Comparison of ENCODE assay signal across 35 cellular contexts in the genomic region with DNA sequence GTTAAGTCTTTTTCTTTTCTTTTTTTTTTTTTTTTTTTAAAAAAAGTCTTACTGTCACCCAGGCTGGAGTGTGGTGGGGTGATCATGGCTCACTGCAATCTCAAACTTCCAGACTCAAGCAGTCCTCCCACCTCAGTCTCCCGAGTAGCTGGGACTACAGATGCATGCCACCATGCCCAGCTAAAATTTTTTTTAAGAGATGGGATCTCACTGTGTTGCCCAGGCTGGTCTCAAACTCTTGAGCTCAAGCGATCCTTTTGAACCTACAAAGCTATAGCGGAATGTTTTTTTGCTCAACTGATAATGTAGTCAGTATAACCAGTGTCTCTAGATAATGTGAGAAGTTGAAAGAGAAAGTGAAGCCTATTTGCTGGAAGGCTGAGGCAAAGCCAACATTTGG.
"Had no signal": no experiment of that assay in that cellular context is flagged by ENCODE, and none has a peak within 500 bp of the region (broad histone marks: within the 10 kb centered on the region; RNA-seq: fewer than 3 reads in every experiment).

No MANE protein-coding gene starts in this region.

- DNase-seq: activated B cell treated with CpG ODN at 0.5 μM for 24 hours; activated CD4-positive, alpha-beta memory T cell treated with anti-CD3 and anti-CD28 coated beads for 36 hours; activated CD4-positive, alpha-beta T cell treated with anti-CD3 and anti-CD28 coated beads for 4 hours; activated CD4-positive, alpha-beta T cell treated with anti-CD3 and anti-CD28 coated beads, Interleukin-2, amount 10 ng/mL, durations not matched to agents 24 days and 14 days; activated CD4-positive, alpha-beta T cell treated with anti-CD3 and anti-CD28 coated beads, Interleukin-2, amount 50 U/mL, for 1 hour; activated CD4-positive, alpha-beta T cell treated with anti-CD3 and anti-CD28 coated beads, Interleukin-2, amount 50 U/mL, for 4 hours; activated CD4-positive, CD25-positive, alpha-beta regulatory T cell treated with anti-CD3 and anti-CD28 coated beads, Interleukin-2, amount 50 U/mL, for 72 hours; activated CD8-positive, alpha-beta memory T cell treated with anti-CD3 and anti-CD28 coated beads, Interleukin-2, amount 50 U/mL, for 4 hours; activated CD8-positive, alpha-beta T cell treated with anti-CD3 and anti-CD28 coated beads for 36 hours; activated effector memory CD4-positive, alpha-beta T cell treated with anti-CD3 and anti-CD28 coated beads, Interleukin-2, amount 50 U/mL, for 16 hours; activated gamma-delta T cell treated with Interleukin-2 at 50 U/mL for 16 hours; activated naive CD4-positive, alpha-beta T cell; activated naive CD4-positive, alpha-beta T cell treated with anti-CD3 and anti-CD28 coated beads for 36 hours; activated naive CD4-positive, alpha-beta T cell treated with anti-CD3 and anti-CD28 coated beads, Interleukin-2, amount 50 U/mL, for 16 hours; activated naive CD8-positive, alpha-beta T cell treated with anti-CD3 and anti-CD28 coated beads for 36 hours; activated T-cell treated with anti-CD3 and anti-CD28 coated beads for 4 hours; activated T-cell treated with anti-CD3 and anti-CD28 coated beads, Interleukin-2, amount 50 U/mL, for 1 hour; activated T-cell treated with anti-CD3 and anti-CD28 coated beads, Interleukin-2, amount 50 U/mL, for 4 hours; activated T-cell treated with anti-CD3 and anti-CD28 coated beads, Interleukin-2, amount 50 U/mL, for 72 hours; adrenal gland; amniotic stem cell; aorta; body of pancreas; brain microvascular endothelial cell; central memory CD4-positive, alpha-beta T cell; T-helper 1 cell; T-helper 2 cell; T-helper 9 cell; WERI-Rb-1 had no signal

- H3K27ac ChIP-seq: adrenal gland, body of pancreas, brain microvascular endothelial cell, breast epithelium, WERI-Rb-1 had no signal

- H3K36me3 ChIP-seq: adrenal gland, brain microvascular endothelial cell, breast epithelium, WERI-Rb-1 had no signal

- H3K4me1 Mint-ChIP-seq: activated T-helper 17 cell treated with anti-CD3 and anti-CD28 coated beads, Interleukin-2, amount 50 U/mL, for 72 hours had no signal

- ATAC-seq: activated CD8-positive, alpha-beta T cell treated with anti-CD3 and anti-CD28 coated beads for 36 hours; activated naive CD4-positive, alpha-beta T cell treated with anti-CD3 and anti-CD28 coated beads, Interleukin-2, amount 50 U/mL, for 72 hours; activated T-cell treated with anti-CD3 and anti-CD28 coated beads, Interleukin-2, amount 50 U/mL, for 4 hours; activated T-cell treated with anti-CD3 and anti-CD28 coated beads, Interleukin-2, amount 50 U/mL, for 72 hours; activated T-helper 17 cell treated with anti-CD3 and anti-CD28 coated beads, Interleukin-2, amount 50 U/mL, for 72 hours; body of pancreas had no signal

- H3K27ac Mint-ChIP-seq: activated B cell treated with CpG ODN at 0.5 μM for 24 hours; activated CD4-positive, alpha-beta memory T cell treated with anti-CD3 and anti-CD28 coated beads for 36 hours; activated CD4-positive, alpha-beta T cell treated with anti-CD3 and anti-CD28 coated beads, Interleukin-2, amount 10 ng/mL, durations not matched to agents 24 days and 14 days; activated CD8-positive, alpha-beta T cell treated with anti-CD3 and anti-CD28 coated beads for 36 hours; activated naive CD4-positive, alpha-beta T cell treated with anti-CD3 and anti-CD28 coated beads for 36 hours; activated naive CD4-positive, alpha-beta T cell treated with anti-CD3 and anti-CD28 coated beads, Interleukin-2, amount 50 U/mL, for 72 hours; activated naive CD8-positive, alpha-beta T cell treated with anti-CD3 and anti-CD28 coated beads for 36 hours; activated T-cell treated with anti-CD3 and anti-CD28 coated beads, Interleukin-2, amount 50 U/mL, for 72 hours; activated T-helper 1 cell treated with anti-CD3 and anti-CD28 coated beads, Interleukin-12 subunit alpha, Interleukin-12 subunit beta, Interleukin-2, Interleukin-4 antibody, amounts not matched to agents 30 ng/mL and 10 ng/mL and 1 ng/mL, durations not matched to agents 14 hours and 24 hours and 36 hours; activated T-helper 17 cell treated with anti-CD3 and anti-CD28 coated beads, Interleukin-2, amount 50 U/mL, for 72 hours; T-helper 1 cell treated with Interleukin-12 subunit alpha and Interleukin-12 subunit beta and Interleukin-4 antibody, amounts not matched to agents 30 μg/mL and 1 μg/mL, for 36 hours; T-helper 2 cell treated with Interferon-gamma antibody and Interleukin-4, amounts not matched to agents 5 μg/mL and 100 μg/mL, for 36 hours had no signal

- H3K9me3 ChIP-seq: adrenal gland, body of pancreas, breast epithelium had no signal

- H3K36me3 Mint-ChIP-seq: activated CD4-positive, alpha-beta memory T cell treated with anti-CD3 and anti-CD28 coated beads for 36 hours; activated naive CD8-positive, alpha-beta T cell treated with anti-CD3 and anti-CD28 coated beads for 36 hours had no signal

- H3K4me3 ChIP-seq: adrenal gland, body of pancreas, breast epithelium had no signal

- H3K27me3 ChIP-seq: adrenal gland, body of pancreas, brain microvascular endothelial cell had no signal

- H3K9me3 Mint-ChIP-seq: activated B cell treated with CpG ODN at 0.5 μM for 24 hours; activated CD4-positive, alpha-beta memory T cell treated with anti-CD3 and anti-CD28 coated beads for 36 hours; activated CD4-positive, alpha-beta T cell treated with anti-CD3 and anti-CD28 coated beads, Interleukin-2, amount 10 ng/mL, durations not matched to agents 24 days and 14 days; activated CD8-positive, alpha-beta T cell treated with anti-CD3 and anti-CD28 coated beads for 36 hours; activated naive CD4-positive, alpha-beta T cell treated with anti-CD3 and anti-CD28 coated beads for 36 hours; activated naive CD4-positive, alpha-beta T cell treated with anti-CD3 and anti-CD28 coated beads, Interleukin-2, amount 50 U/mL, for 72 hours; activated T-cell treated with anti-CD3 and anti-CD28 coated beads, Interleukin-2, amount 50 U/mL, for 4 hours; activated T-cell treated with anti-CD3 and anti-CD28 coated beads, Interleukin-2, amount 50 U/mL, for 72 hours; activated T-helper 1 cell treated with anti-CD3 and anti-CD28 coated beads, Interleukin-12 subunit alpha, Interleukin-12 subunit beta, Interleukin-2, Interleukin-4 antibody, amounts not matched to agents 30 ng/mL and 10 ng/mL and 1 ng/mL, durations not matched to agents 14 hours and 24 hours and 36 hours; activated T-helper 17 cell treated with anti-CD3 and anti-CD28 coated beads, Interleukin-2, amount 50 U/mL, for 72 hours; T-helper 1 cell treated with Interleukin-12 subunit alpha and Interleukin-12 subunit beta and Interleukin-4 antibody, amounts not matched to agents 30 μg/mL and 1 μg/mL, for 36 hours; T-helper 2 cell treated with Interferon-gamma antibody and Interleukin-4, amounts not matched to agents 5 μg/mL and 100 μg/mL, for 36 hours had no signal

- H3K4me3 Mint-ChIP-seq: activated B cell treated with CpG ODN at 0.5 μM for 24 hours; activated CD4-positive, alpha-beta memory T cell treated with anti-CD3 and anti-CD28 coated beads for 36 hours; activated CD4-positive, alpha-beta T cell treated with anti-CD3 and anti-CD28 coated beads, Interleukin-2, amount 10 ng/mL, durations not matched to agents 24 days and 14 days; activated CD8-positive, alpha-beta T cell treated with anti-CD3 and anti-CD28 coated beads for 36 hours; activated naive CD4-positive, alpha-beta T cell treated with anti-CD3 and anti-CD28 coated beads for 36 hours; activated naive CD8-positive, alpha-beta T cell treated with anti-CD3 and anti-CD28 coated beads for 36 hours; activated T-cell treated with anti-CD3 and anti-CD28 coated beads, Interleukin-2, amount 50 U/mL, for 4 hours; activated T-cell treated with anti-CD3 and anti-CD28 coated beads, Interleukin-2, amount 50 U/mL, for 72 hours; activated T-helper 1 cell treated with anti-CD3 and anti-CD28 coated beads, Interleukin-12 subunit alpha, Interleukin-12 subunit beta, Interleukin-2, Interleukin-4 antibody, amounts not matched to agents 30 ng/mL and 10 ng/mL and 1 ng/mL, durations not matched to agents 14 hours and 24 hours and 36 hours; activated T-helper 17 cell treated with anti-CD3 and anti-CD28 coated beads, Interleukin-2, amount 50 U/mL, for 72 hours; T-helper 1 cell treated with Interleukin-12 subunit alpha and Interleukin-12 subunit beta and Interleukin-4 antibody, amounts not matched to agents 30 μg/mL and 1 μg/mL, for 36 hours; T-helper 2 cell treated with Interferon-gamma antibody and Interleukin-4, amounts not matched to agents 5 μg/mL and 100 μg/mL, for 36 hours had no signal
